Comparison of ENCODE assay signal across 8 cellular contexts in the genomic region with DNA sequence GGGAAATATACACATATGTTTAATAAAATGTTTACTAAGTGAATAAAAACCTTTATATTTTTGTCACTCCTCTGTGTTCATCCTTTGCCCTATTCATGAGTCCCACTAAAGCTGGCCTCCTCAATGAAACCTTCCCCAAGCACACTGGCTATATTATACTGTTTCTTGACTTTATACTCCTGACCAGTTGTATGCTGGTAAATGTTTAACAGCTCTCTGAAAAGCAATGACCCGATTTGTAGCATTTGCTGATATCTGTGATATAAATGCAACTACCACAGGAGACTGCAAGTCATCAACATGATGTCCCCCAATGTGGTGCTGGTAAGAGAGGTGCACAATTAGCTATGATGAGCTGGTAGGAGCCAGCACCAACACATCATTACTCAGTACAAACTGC.
"Had no signal": no experiment of that assay in that cellular context is flagged by ENCODE, and none has a peak within 500 bp of the region (broad histone marks: within the 10 kb centered on the region; RNA-seq: fewer than 3 reads in every experiment).

No MANE protein-coding gene starts in this region.

- H3K9me3 ChIP-seq: HAP-1 had no signal

- ATAC-seq: HCT116 had no signal

- H3K4me3 ChIP-seq: GM23248, HAP-1 had no signal

- H2AFZ ChIP-seq: GM23248 had no signal

- H3K27ac ChIP-seq: GM23248, HL-60 had no signal

- H3K36me3 ChIP-seq: HAP-1 had no signal

- H3K9ac ChIP-seq: GM23248 had no signal

- DNase-seq: GM23248, GOT3, H7, HFFc6, KBM-7 had no signal
